ENCODE assay signal across 21 cellular contexts in the genomic region with DNA sequence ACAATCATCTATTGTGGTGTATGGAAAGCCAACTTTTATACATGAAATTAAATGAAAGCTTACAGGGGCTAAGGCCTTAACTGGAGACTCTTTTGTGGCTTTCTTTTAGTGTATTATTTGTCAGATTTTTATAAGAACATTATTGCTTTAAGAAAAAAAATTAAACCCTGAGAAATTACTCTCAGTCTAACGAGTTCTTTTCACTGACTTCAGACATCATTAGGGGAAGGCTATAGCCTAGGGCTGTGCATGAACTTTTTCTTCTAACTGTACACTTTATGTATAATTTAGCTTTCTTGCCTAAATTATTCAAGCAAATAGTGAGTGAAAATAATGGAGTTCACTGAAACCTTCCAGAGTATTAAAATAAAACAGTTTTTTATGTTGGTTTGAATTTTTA.
"Had no signal": no experiment of that assay in that cellular context is flagged by ENCODE, and none has a peak within 500 bp of the region (broad histone marks: within the 10 kb centered on the region; RNA-seq: fewer than 3 reads in every experiment).

No MANE protein-coding gene starts in this region.

- H3K9me3 Mint-ChIP-seq: dendritic cell treated with granulocyte-macrophage colony-stimulating factor and Interleukin-4, amounts not matched to agents 40 ng/mL and 50 ng/mL, for 4 days; endodermal cell had no signal

- H3K27ac Mint-ChIP-seq: dendritic cell treated with granulocyte-macrophage colony-stimulating factor and Interleukin-4, amounts not matched to agents 40 ng/mL and 50 ng/mL, for 4 days; effector memory CD8-positive, alpha-beta T cell; endodermal cell; memory B cell; naive B cell had no signal

- H3K4me3 Mint-ChIP-seq: dendritic cell treated with granulocyte-macrophage colony-stimulating factor and Interleukin-4, amounts not matched to agents 40 ng/mL and 50 ng/mL, for 4 days; effector memory CD8-positive, alpha-beta T cell; endodermal cell; memory B cell; naive B cell had no signal

- DNase-seq: colonic mucosa; cortex of kidney; effector CD8-positive, alpha-beta T cell; effector memory CD8-positive, alpha-beta T cell; endodermal cell; foreskin keratinocyte; gastrocnemius medialis; glutamatergic neuron; head of caudate nucleus; heart right ventricle; hippocampal formation; left cardiac atrium; left lung; left ventricle myocardium superior; lower lobe of right lung; mesendoderm; mucosa of descending colon; naive B cell had no signal

- H3K4me3 ChIP-seq: colonic mucosa, esophagus muscularis mucosa, gastrocnemius medialis, heart right ventricle, left lung, lower lobe of right lung, mucosa of descending colon had no signal

- H3K27me3 ChIP-seq: colonic mucosa, foreskin keratinocyte, gastrocnemius medialis, heart right ventricle, left lung had no signal

- H3K4me1 ChIP-seq: colonic mucosa, esophagus muscularis mucosa, foreskin keratinocyte, gastrocnemius medialis, heart right ventricle, left lung, lower lobe of right lung had no signal

- ATAC-seq: effector memory CD8-positive, alpha-beta T cell; foreskin keratinocyte; gastrocnemius medialis; heart right ventricle; left cardiac atrium; left lung; left ventricle myocardium superior; lower lobe of right lung; mucosa of descending colon had no signal

- H3K27ac ChIP-seq: colonic mucosa, esophagus muscularis mucosa, foreskin keratinocyte, gastrocnemius medialis, heart right ventricle, left lung, lower lobe of right lung had no signal

- H3K36me3 Mint-ChIP-seq: memory B cell had no signal

- H3K27me3 Mint-ChIP-seq: dendritic cell treated with granulocyte-macrophage colony-stimulating factor and Interleukin-4, amounts not matched to agents 40 ng/mL and 50 ng/mL, for 4 days; effector memory CD8-positive, alpha-beta T cell had no signal

- H3K9me3 ChIP-seq: colonic mucosa, esophagus muscularis mucosa, gastrocnemius medialis, heart right ventricle, left lung, lower lobe of right lung, mucosa of descending colon had no signal

- H3K36me3 ChIP-seq: colonic mucosa, esophagus muscularis mucosa, gastrocnemius medialis, heart right ventricle, left lung, lower lobe of right lung had no signal

- H3K4me1 Mint-ChIP-seq: endodermal cell, memory B cell, naive B cell had no signal
